9 cellular contexts compared by ENCODE assay signal in the genomic region with DNA sequence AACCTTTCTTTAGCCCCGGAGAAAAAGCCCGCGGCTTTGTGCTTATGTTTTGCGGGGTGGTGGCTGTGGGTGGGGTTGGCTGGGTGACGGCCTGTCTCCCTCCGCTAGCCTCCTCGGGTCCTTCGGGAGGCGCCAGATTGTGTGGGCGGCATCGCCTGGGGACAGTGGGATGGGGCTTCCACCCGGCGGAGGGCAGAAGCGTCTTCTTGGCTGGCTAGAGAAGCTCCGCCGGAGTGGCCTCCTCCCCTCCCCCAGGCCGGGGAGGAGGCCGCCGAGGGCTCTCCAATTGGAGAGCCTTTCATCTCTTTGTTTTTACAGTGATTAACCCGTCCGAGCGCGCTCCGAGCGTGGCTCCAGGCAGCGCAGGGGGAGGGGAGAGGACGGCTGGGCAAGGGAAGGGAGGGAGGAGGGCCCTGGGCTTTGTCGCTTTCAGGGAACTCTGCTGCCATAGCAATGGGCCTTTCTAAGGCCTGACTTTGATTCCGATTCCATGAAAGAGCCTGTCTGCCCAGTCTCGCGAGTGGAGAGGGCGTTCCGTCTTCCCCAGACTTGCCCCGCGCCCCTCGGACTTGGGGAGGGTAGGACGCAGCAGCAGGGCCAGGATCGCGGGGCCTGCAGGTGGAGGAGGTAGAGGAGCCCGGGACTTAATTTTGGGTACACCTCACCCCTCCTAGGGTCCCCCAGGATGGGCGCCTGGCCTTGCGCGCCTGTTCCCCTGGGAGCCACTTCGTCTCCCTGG. TPM values are rescaled to one million over a fixed set of nuclear protein-coding genes. Genes with fewer than 3 reads are reported as not detected.
A peak's percentile ranks its signal among the peaks of the same experiment; 100 is the strongest.
DNase-seq lines count a peak whose midpoint lies in the region; ATAC-seq and TF ChIP-seq lines count a peak whose summit lies in the region.
"Had no signal": no experiment of that assay in that cellular context is flagged by ENCODE, and none has a peak within 500 bp of the region (broad histone marks: within the 10 kb centered on the region; RNA-seq: fewer than 3 reads in every experiment).

No MANE protein-coding gene starts in this region.

- DNase-seq in GM04504 (ENCODE audit: low read depth) (peak; percentile 4), NCI-H446 (lab: John Stamatoyannopoulos, UW) (peak; percentile 63 to 82), dermis blood vessel endothelial cell (peak; percentile 14)
- no peak for DNase-seq in stimulated activated naive CD4-positive, alpha-beta T cell treated with Interleukin-2 at 50 U/mL for 16 hours (lab: John Stamatoyannopoulos, UW)

- peak overlapping the region; percentile 39 to 56 for H3K4me3 ChIP-seq in mucosa of rectum (ENCODE audit: low read length in 2 of 2)

- H3K27ac ChIP-seq in mucosa of rectum (ENCODE audit: low read depth in 2 of 2, low read length in 2 of 2): no peak overlapping the region

- H3K9ac ChIP-seq in mucosa of rectum (ENCODE audit: low read depth in 1 of 2, low read length in 2 of 2): no peak overlapping the region

- no peak for TF ChIP-seq POLR2A in GM18505 (IDR thresholded peaks at IDR 0.05; ENCODE audit: borderline replicate concordance, extremely low read depth, insufficient read depth, insufficient read length)

- H3K27me3 ChIP-seq in mucosa of rectum (ENCODE audit: control insufficient read depth in 2 of 2, insufficient read depth in 2 of 2, low read length in 2 of 2): peaks cover 57 to 66% of the 10 kb centered on the region in 2 donors

- no peaks in the 10 kb centered on the region for H3K36me3 ChIP-seq in mucosa of rectum (ENCODE audit: control insufficient read depth in 2 of 2, insufficient read depth in 2 of 2, low read length in 2 of 2)

- H3K9me3 ChIP-seq in mucosa of rectum (ENCODE audit: control insufficient read depth in 2 of 2, low read length in 2 of 2): no peaks in the 10 kb centered on the region

- ATAC-seq in GM18505 (IDR thresholded peaks at IDR 0.05; ENCODE audit: unreplicated experiment): no peak
- ATAC-seq in HG02571 (IDR thresholded peaks at IDR 0.05; ENCODE audit: unreplicated experiment): no peak
- ATAC-seq in GM21390 (IDR thresholded peaks at IDR 0.05; ENCODE audit: unreplicated experiment): no peak

- H3K4me1 ChIP-seq in mucosa of rectum (ENCODE audit: control insufficient read depth in 2 of 2, insufficient read depth in 2 of 2, low read length in 2 of 2): peaks cover 0 to 2% of the 10 kb centered on the region in 2 donors

RNA-seq across cellular contexts. Expression of gene TIFAB, which starts 36.7 kb away (rescaled TPM):
- total RNA-seq in dermis blood vessel endothelial cell: not detected in 2 replicates
- total RNA-seq: pulmonary artery endothelial cell had no signal

RNA-seq across cellular contexts. Expression of gene DCANP1, which starts 41.7 kb away (rescaled TPM):
- total RNA-seq in dermis blood vessel endothelial cell: not detected in 2 replicates
- total RNA-seq: pulmonary artery endothelial cell had no signal

RNA-seq across cellular contexts. Expression of gene NEUROG1, which starts 46.9 kb away (rescaled TPM):
- total RNA-seq in dermis blood vessel endothelial cell: not detected in 2 replicates
- total RNA-seq: pulmonary artery endothelial cell had no signal
